Comparison of ENCODE assay signal across 15 cellular contexts in genomic region chr7:121739465-121739864, GRCh38.
"Had no signal": no experiment of that assay in that cellular context is flagged by ENCODE, and none has a peak within 500 bp of the region (broad histone marks: within the 10 kb centered on the region; RNA-seq: fewer than 3 reads in every experiment).

No MANE protein-coding gene starts in this region.

- ATAC-seq: activated CD4-positive, CD25-positive, alpha-beta regulatory T cell treated with anti-CD3 and anti-CD28 coated beads, Interleukin-2, amount 50 U/mL, for 24 hours; heart right ventricle; naive thymus-derived CD8-positive, alpha-beta T cell had no signal

- H3K27ac Mint-ChIP-seq: dendritic cell treated with granulocyte-macrophage colony-stimulating factor and Interleukin-4, amounts not matched to agents 40 ng/mL and 50 ng/mL, for 4 days; memory B cell had no signal

- H3K27me3 ChIP-seq: esophagus squamous epithelium, heart right ventricle had no signal

- H3K4me3 Mint-ChIP-seq: dendritic cell treated with granulocyte-macrophage colony-stimulating factor and Interleukin-4, amounts not matched to agents 40 ng/mL and 50 ng/mL, for 4 days; memory B cell; naive thymus-derived CD8-positive, alpha-beta T cell had no signal

- DNase-seq: activated CD4-positive, alpha-beta T cell treated with anti-CD3 and anti-CD28 coated beads, Interleukin-2, amount 50 U/mL, for 1 hour; activated CD8-positive, alpha-beta memory T cell treated with anti-CD3 and anti-CD28 coated beads, Interleukin-2, amount 50 U/mL, for 48 hours; activated effector memory CD4-positive, alpha-beta T cell treated with Interleukin-2 at 50 U/mL for 16 hours; activated naive CD4-positive, alpha-beta T cell treated with anti-CD3 and anti-CD28 coated beads, Interleukin-2, amount 50 U/mL, for 16 hours; activated T-cell treated with anti-CD3 and anti-CD28 coated beads, Interleukin-2, amount 50 U/mL, for 48 hours; effector CD8-positive, alpha-beta T cell; esophagus squamous epithelium; heart right ventricle; naive thymus-derived CD8-positive, alpha-beta T cell; occipital lobe; retina; stimulated activated naive CD4-positive, alpha-beta T cell had no signal

- H3K27me3 Mint-ChIP-seq: dendritic cell treated with granulocyte-macrophage colony-stimulating factor and Interleukin-4, amounts not matched to agents 40 ng/mL and 50 ng/mL, for 4 days; memory B cell had no signal

- H3K36me3 Mint-ChIP-seq: memory B cell; naive thymus-derived CD8-positive, alpha-beta T cell had no signal

- H3K4me3 ChIP-seq: esophagus squamous epithelium, heart right ventricle had no signal

- H3K27ac ChIP-seq: esophagus squamous epithelium, heart right ventricle had no signal

- H3K9me3 ChIP-seq: esophagus squamous epithelium, heart right ventricle had no signal

- H3K4me1 ChIP-seq: heart right ventricle had no signal

- H3K36me3 ChIP-seq: esophagus squamous epithelium, heart right ventricle had no signal

- H3K4me1 Mint-ChIP-seq: memory B cell; naive thymus-derived CD8-positive, alpha-beta T cell had no signal

- H3K9me3 Mint-ChIP-seq: dendritic cell treated with granulocyte-macrophage colony-stimulating factor and Interleukin-4, amounts not matched to agents 40 ng/mL and 50 ng/mL, for 4 days; memory B cell had no signal
